19 cellular contexts compared by ENCODE assay signal in genomic region chr12:121472150-121472905, GRCh38.
DNase-seq lines count a peak whose midpoint lies in the region; ATAC-seq and TF ChIP-seq lines count a peak whose summit lies in the region.
"Had no signal": no experiment of that assay in that cellular context is flagged by ENCODE, and none has a peak within 500 bp of the region (broad histone marks: within the 10 kb centered on the region; RNA-seq: fewer than 3 reads in every experiment).

No MANE protein-coding gene starts in this region.

- H3K9me2 ChIP-seq in SK-N-SH: no peaks in the 10 kb centered on the region

- H3K36me3 ChIP-seq in SK-N-SH (replicated peaks in 1 of 2; ENCODE audit: control insufficient read depth in 1 of 2, insufficient read depth in 2 of 2, low read length in 1 of 2): no peaks in the 10 kb centered on the region

- H3K27ac ChIP-seq in SK-N-SH (ENCODE audit: low read depth in 2 of 2, low read length in 1 of 2): no peak overlapping the region
- H3K27ac ChIP-seq: BLaER1 treated with 17β-estradiol and CSF1 and Interleukin-3, amounts not matched to agents 10 nM and 100 nM; GM23248; KMS-11 had no signal

- peaks cover 11% of the 10 kb centered on the region for H3F3A ChIP-seq in SK-N-SH (replicated peaks; ENCODE audit: insufficient read depth)

- TF ChIP-seq EP300 in SK-N-SH (IDR thresholded peaks at IDR 0.05; ENCODE audit: borderline replicate concordance in 1 of 2, low read depth in 1 of 2, low read length in 1 of 2): no peak

- H4K20me1 ChIP-seq in SK-N-SH (ENCODE audit: insufficient read depth): 0 out of 2 replicates have a peak, but pooled peaks cover 4% of the 10 kb centered on the region

- H2AFZ ChIP-seq in SK-N-SH (ENCODE audit: low read depth): no peak overlapping the region
- H2AFZ ChIP-seq: GM23248 had no signal

- no peaks in the 10 kb centered on the region for H3K27me3 ChIP-seq in SK-N-SH (ENCODE audit: insufficient read depth)
- H3K27me3 ChIP-seq: BLaER1 treated with 17β-estradiol and CSF1 and Interleukin-3, amounts not matched to agents 10 nM and 100 nM had no signal

- WGBS in SK-N-SH (ENCODE audit: low lambda C conversion rate): 82% methylated on average over 7 of the region's 7 CpGs

- no peak overlapping the region for H3K4me3 ChIP-seq in SK-N-SH (ENCODE audit: low read depth in 2 of 2, low read length in 1 of 2)
- H3K4me3 ChIP-seq: BLaER1 treated with 17β-estradiol and CSF1 and Interleukin-3, amounts not matched to agents 10 nM and 100 nM; GM23248 had no signal

- CTCF ChIA-PET in SK-N-SH (lab: Yijun Ruan, JAX): interaction anchor here (0.8 to 1.9 kb wide), 3 partner anchors 28 to 80 kb away, joined by 3 to 5 read pairs (median 5); no protein-coding TSS in a partner anchor

- H3K4me2 ChIP-seq in SK-N-SH: no peak overlapping the region
- H3K4me2 ChIP-seq: KMS-11 had no signal

- no peak for DNase-seq in SK-N-SH
- DNase-seq in NCI-H187 treated with DMSO at 0.1 percent for 48 hours (lab: John Stamatoyannopoulos, UW): peak; percentile 63
- DNase-seq in left kidney (ENCODE audit: low read depth, low spot score): peak; percentile 44
- no peak for DNase-seq in mesenteric fat pad (ENCODE audit: low spot score)
- DNase-seq in T-helper 1 cell: no peak
- DNase-seq: CD8-positive, alpha-beta memory T cell; GDM1; GM23248; HCEC 1CT; MV-4-11; NCI-H1694 treated with DMSO at 0.1 percent for 48 hours; NCI-H446 treated with DMSO at 0.1 percent for 48 hours; NCI-H748 treated with DMSO at 0.1 percent for 48 hours; OCI-M1; T-cell had no signal

- POLR2A ChIA-PET in SK-N-SH (lab: Yijun Ruan, JAX): no interaction called here

- peaks cover 0 to 7% of the 10 kb centered on the region in 2 experiments; a peak in 1 of 4 replicates for H3K4me1 ChIP-seq in SK-N-SH (ENCODE audit: control insufficient read depth in 1 of 2, insufficient read depth in 2 of 2, low read depth in 1 of 2, low read length in 1 of 2)

- no peaks in the 10 kb centered on the region for H3K79me2 ChIP-seq in SK-N-SH (ENCODE audit: insufficient read depth)

- ATAC-seq in SK-N-SH treated with all-trans-retinoic acid at 6 μM for 48 hours: no peak
- ATAC-seq in GM21786 (IDR thresholded peaks at IDR 0.05; ENCODE audit: unreplicated experiment): no peak
- ATAC-seq: T-cell had no signal

- TF ChIP-seq RAD21 in SK-N-SH (IDR thresholded peaks at IDR 0.05; ENCODE audit: low read length): no peak

- H3K9ac ChIP-seq in SK-N-SH: no peak overlapping the region
- H3K9ac ChIP-seq: BLaER1 treated with 17β-estradiol and CSF1 and Interleukin-3, amounts not matched to agents 10 nM and 100 nM; GM23248; KMS-11 had no signal

- H3K9me3 ChIP-seq in SK-N-SH: no peaks in the 10 kb centered on the region
- H3K9me3 ChIP-seq: BLaER1 treated with 17β-estradiol and CSF1 and Interleukin-3, amounts not matched to agents 10 nM and 100 nM had no signal

- TF ChIP-seq CTCF in SK-N-SH (IDR thresholded peaks at IDR 0.05): no peak

TF ChIP-seq in SK-N-SH treated with all-trans-retinoic acid at 6 μM for 48 hours, 23 proteins besides CTCF, POLR2A, EP300 and RAD21:
- TF ChIP-seq ISL1 (CRISPR knock-in tag; IDR thresholded peaks at IDR 0.05) (peak; percentile 41; the same call in 1 of the 2 replicates), SNAI2 (CRISPR knock-in tag; IDR thresholded peaks at IDR 0.05) (no peak)

TF ChIP-seq in SK-N-SH, 30 proteins besides CTCF, POLR2A, EP300 and RAD21:
- TF ChIP-seq ZBTB33 (IDR thresholded peaks at IDR 0.05; ENCODE audit: borderline replicate concordance, low read depth) (no peak), MAX (IDR thresholded peaks at IDR 0.05; ENCODE audit: low read depth) (no peak)
TF ChIP-seq in SK-N-SH: peak in this region for 0.

Comparison
In these comparisons a context has a peak if more than half of its experiments do, and no peak if none do; other contexts are left out.
1. DNase-seq: peak in NCI-H187 treated with DMSO at 0.1 percent for 48 hours (single experiment) and left kidney (single experiment); none in SK-N-SH (single experiment), mesenteric fat pad (single experiment) and T-helper 1 cell (0 of 5).